ENCODE assay signal across 17 cellular contexts in genomic region chr1:166330096-166330495, GRCh38.
A peak's percentile ranks its signal among the peaks of the same experiment; 100 is the strongest.
DNase-seq lines count a peak whose midpoint lies in the region.
"Had no signal": no experiment of that assay in that cellular context is flagged by ENCODE, and none has a peak within 500 bp of the region (broad histone marks: within the 10 kb centered on the region; RNA-seq: fewer than 3 reads in every experiment).

No MANE protein-coding gene starts in this region.

- H3K27ac ChIP-seq in substantia nigra (ENCODE audit: low read depth, low read length, poor library complexity, severe bottlenecking) = no peak overlapping the region
- H3K27ac ChIP-seq: HL-60 had no signal

- DNase-seq in H4 (ENCODE audit: low spot score) = peak; percentile 50
- peak; percentile 82 for DNase-seq in NCI-H82 treated with DMSO at 0.1 percent for 48 hours (lab: John Stamatoyannopoulos, UW; ENCODE audit: unreplicated experiment)
- DNase-seq in foreskin melanocyte = peak; percentile 1
- no peak for DNase-seq in substantia nigra (lab: John Stamatoyannopoulos, UW)
- no peak for DNase-seq in activated effector memory CD4-positive, alpha-beta T cell treated with anti-CD3 and anti-CD28 coated beads, Interleukin-2, amount 50 U/mL, for 16 hours
- no peak for DNase-seq in activated naive CD4-positive, alpha-beta T cell treated with anti-CD3 and anti-CD28 coated beads, Interleukin-2, amount 50 U/mL, for 16 hours
- DNase-seq: ACHN; BE2C; C1 segment of cervical spinal cord; CD4-positive, CD25-positive, alpha-beta regulatory T cell; CD8-positive, alpha-beta memory T cell; COR-L47; DMS153; DMS79; GDM1; GOT3 had no signal

Comparison
In these comparisons a context has a peak if more than half of its experiments do, and no peak if none do; other contexts are left out.
1. DNase-seq: peak in H4 (single experiment), NCI-H82 treated with DMSO at 0.1 percent for 48 hours (single experiment) and foreskin melanocyte (single experiment); none in substantia nigra (0 of 49), activated effector memory CD4-positive, alpha-beta T cell treated with anti-CD3 and anti-CD28 coated beads, Interleukin-2, amount 50 U/mL, for 16 hours (single experiment) and activated naive CD4-positive, alpha-beta T cell treated with anti-CD3 and anti-CD28 coated beads, Interleukin-2, amount 50 U/mL, for 16 hours (single experiment).